ENCODE assay signal across 20 cellular contexts in the genomic region with DNA sequence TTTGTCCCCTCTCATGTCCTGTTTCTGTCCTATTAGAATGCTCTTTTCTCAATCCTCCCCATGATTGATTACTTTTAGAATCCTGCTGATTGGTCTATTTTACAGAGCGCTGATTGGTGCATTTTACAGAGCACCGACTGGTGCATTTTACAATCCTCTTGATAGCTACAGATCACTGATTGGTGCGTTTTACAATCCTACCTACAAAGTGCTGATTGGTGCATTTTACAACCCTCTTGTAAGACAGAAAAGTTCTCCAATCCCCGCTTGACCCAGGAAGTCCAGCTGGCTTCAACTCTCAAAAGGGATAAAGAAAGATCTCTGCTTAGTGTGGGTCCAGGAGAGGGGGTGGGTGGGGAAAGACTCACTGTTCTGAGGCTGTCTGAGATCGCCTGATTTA.
DNase-seq lines count a peak whose midpoint lies in the region; ATAC-seq, FAIRE-seq and TF ChIP-seq lines count a peak whose summit lies in the region.
"Had no signal": no experiment of that assay in that cellular context is flagged by ENCODE, and none has a peak within 500 bp of the region (broad histone marks: within the 10 kb centered on the region; RNA-seq: fewer than 3 reads in every experiment).

No MANE protein-coding gene starts in this region.

- H3K36me3 ChIP-seq in K562 (ENCODE audit: control insufficient read depth, insufficient read depth, low read length): no peaks in the 10 kb centered on the region
- H3K36me3 ChIP-seq: BLaER1 treated with 17β-estradiol and CSF1 and Interleukin-3, amounts not matched to agents 10 nM and 100 nM had no signal

- TF ChIP-seq CTCF in A549 (IDR thresholded peaks at IDR 0.05): no peak
- no peak for TF ChIP-seq CTCF in K562 (IDR thresholded peaks at IDR 0.05 in 2 of 3, conservative IDR thresholded peaks at IDR 0.05 in 1 of 3; ENCODE audit: insufficient read depth in 2 of 3, low read depth in 1 of 3, low read length in 3 of 3)
- TF ChIP-seq CTCF in dorsolateral prefrontal cortex (IDR thresholded peaks at IDR 0.05 in 54 of 56, conservative IDR thresholded peaks at IDR 0.05 in 2 of 56; ENCODE audit: low read depth in 1 of 56, partially characterized antibody in 56 of 56): no peak

- ATAC-seq in A549 (no peak), K562 (no peak)
- ATAC-seq: CD8-positive, alpha-beta T cell had no signal

- no peak for DNase-seq in activated naive CD4-positive, alpha-beta T cell treated with anti-CD3 and anti-CD28 coated beads for 36 hours
- DNase-seq in A549 (ENCODE audit: low read depth in 1 of 2, low spot score in 1 of 2) (no peak), K562 (ENCODE audit: extremely low read depth in 1 of 4, low spot score in 3 of 4) (no peak), dorsolateral prefrontal cortex (no peak)
- DNase-seq: AML-193; Caco-2; Calu3; CD4-positive, alpha-beta T cell; CD8-positive, alpha-beta T cell; DMS79 treated with DMSO at 0.1 percent for 48 hours; GF-D8 had no signal

- H3K27me3 ChIP-seq in K562 (ENCODE audit: control insufficient read depth in 2 of 2, insufficient read depth in 2 of 2, low read length in 2 of 2) (no peaks in the 10 kb centered on the region; a peak in 1 of 5 replicates), dorsolateral prefrontal cortex (no peaks in the 10 kb centered on the region)
- H3K27me3 ChIP-seq: BLaER1 treated with 17β-estradiol and CSF1 and Interleukin-3, amounts not matched to agents 10 nM and 100 nM had no signal

- TF ChIP-seq POLR2A in A549 (IDR thresholded peaks at IDR 0.05; ENCODE audit: low read length) (no peak), K562 (conservative IDR thresholded peaks at IDR 0.05) (no peak)

- no TSS peak for BruUV-seq in K562 (replicated peaks; lab: Mats Ljungman, UMichigan)

- no peaks in the 10 kb centered on the region for H3K79me2 ChIP-seq in K562 (ENCODE audit: control insufficient read depth, insufficient read depth, low read length)

- no peak overlapping the region for H3K4me3 Mint-ChIP-seq in activated naive CD4-positive, alpha-beta T cell treated with anti-CD3 and anti-CD28 coated beads, Interleukin-2, amount 50 U/mL, for 24 hours
- no peak overlapping the region for H3K4me3 Mint-ChIP-seq in activated naive CD4-positive, alpha-beta T cell treated with anti-CD3 and anti-CD28 coated beads for 36 hours
- H3K4me3 Mint-ChIP-seq: B cell; CD4-positive, alpha-beta T cell; CD8-positive, alpha-beta T cell had no signal

- H3K27me3 Mint-ChIP-seq in activated naive CD4-positive, alpha-beta T cell treated with anti-CD3 and anti-CD28 coated beads, Interleukin-2, amount 50 U/mL, for 24 hours: peaks cover 8% of the 10 kb centered on the region
- peaks cover 4% of the 10 kb centered on the region for H3K27me3 Mint-ChIP-seq in activated naive CD4-positive, alpha-beta T cell treated with anti-CD3 and anti-CD28 coated beads for 36 hours (ENCODE audit: low read depth)
- H3K27me3 Mint-ChIP-seq: B cell had no signal

- peaks cover 35% of the 10 kb centered on the region for H3K9me3 ChIP-seq in A549
- H3K9me3 ChIP-seq in K562 (replicated peaks; ENCODE audit: control insufficient read depth, insufficient read depth, low read depth, low read length): no peaks in the 10 kb centered on the region; the same call in 1 of the 2 replicates

- H3K9ac ChIP-seq in K562 (ENCODE audit: insufficient read depth in 1 of 2, low read depth in 2 of 2, low read length in 2 of 2): no peak overlapping the region
- H3K9ac ChIP-seq: BLaER1 treated with 17β-estradiol and CSF1 and Interleukin-3, amounts not matched to agents 10 nM and 100 nM had no signal

- in situ Hi-C loops in K562 (cut with MboI): no loop called here

- CTCF ChIA-PET in activated naive CD4-positive, alpha-beta T cell treated with anti-CD3 and anti-CD28 coated beads for 36 hours (lab: Charles Lee): no interaction called here
- CTCF ChIA-PET in A549 (lab: Yijun Ruan, JAX): interaction anchor here (1.2 to 2.0 kb wide), 5 partner anchors 17 to 223 kb away, joined by 3 to 6 read pairs (median 4); no protein-coding TSS in a partner anchor
- CTCF ChIA-PET in K562 (lab: Yijun Ruan, JAX; ENCODE audit: low intra/inter-chr PET ratio): no interaction called here

- no peak overlapping the region for H3K4me3 ChIP-seq in A549
- no peak overlapping the region for H3K4me3 ChIP-seq in K562
- no peak overlapping the region for H3K4me3 ChIP-seq in dorsolateral prefrontal cortex
- H3K4me3 ChIP-seq: BLaER1 treated with 17β-estradiol and CSF1 and Interleukin-3, amounts not matched to agents 10 nM and 100 nM had no signal

- WGBS in A549 (ENCODE audit: missing lambda C conversion rate): 13% methylated on average over 5 of the region's 5 CpGs
- WGBS in K562 (ENCODE audit: insufficient coverage, low coverage, missing lambda C conversion rate): 4% methylated on average over 5 of the region's 5 CpGs

- peak overlapping the region; percentile 69 for H3K27ac Mint-ChIP-seq in activated naive CD4-positive, alpha-beta T cell treated with anti-CD3 and anti-CD28 coated beads, Interleukin-2, amount 50 U/mL, for 24 hours
- no peak overlapping the region for H3K27ac Mint-ChIP-seq in activated naive CD4-positive, alpha-beta T cell treated with anti-CD3 and anti-CD28 coated beads for 36 hours
- H3K27ac Mint-ChIP-seq: B cell; CD4-positive, alpha-beta T cell; CD8-positive, alpha-beta T cell had no signal

- H4K20me1 ChIP-seq in K562 (replicated peaks; ENCODE audit: control insufficient read depth, insufficient read depth, low read length): no peaks in the 10 kb centered on the region
- H4K20me1 ChIP-seq: BLaER1 treated with 17β-estradiol and CSF1 and Interleukin-3, amounts not matched to agents 10 nM and 100 nM had no signal

- no peaks in the 10 kb centered on the region for H3K9me3 Mint-ChIP-seq in activated naive CD4-positive, alpha-beta T cell treated with anti-CD3 and anti-CD28 coated beads, Interleukin-2, amount 50 U/mL, for 24 hours
- peaks cover 7% of the 10 kb centered on the region for H3K9me3 Mint-ChIP-seq in activated naive CD4-positive, alpha-beta T cell treated with anti-CD3 and anti-CD28 coated beads for 36 hours

- POLR2A ChIA-PET in A549 (lab: Yijun Ruan, JAX) (no interaction called here), K562 (lab: Yijun Ruan, JAX) (interaction anchor here (0.7 to 1.0 kb wide), 3 partner anchors 11 to 32 kb away, joined by 3 read pairs; no protein-coding TSS in a partner anchor)

- no peak for TF ChIP-seq EP300 in A549 (IDR thresholded peaks at IDR 0.05)
- no peak for TF ChIP-seq EP300 in K562 (IDR thresholded peaks at IDR 0.05; ENCODE audit: low read length)

- no peaks in the 10 kb centered on the region for H3K4me1 Mint-ChIP-seq in activated naive CD4-positive, alpha-beta T cell treated with anti-CD3 and anti-CD28 coated beads, Interleukin-2, amount 50 U/mL, for 24 hours
- no peaks in the 10 kb centered on the region for H3K4me1 Mint-ChIP-seq in activated naive CD4-positive, alpha-beta T cell treated with anti-CD3 and anti-CD28 coated beads for 36 hours (ENCODE audit: low read depth)
- H3K4me1 Mint-ChIP-seq: B cell had no signal

- no peak for FAIRE-seq in A549 (lab: Jason Lieb, UNC)
- no peak for FAIRE-seq in K562 (lab: Jason Lieb, UNC)
- FAIRE-seq: D721Med, G401.6, GM12891, GM19239 had no signal

- TF ChIP-seq RAD21 in A549 (conservative IDR thresholded peaks at IDR 0.05 in 1 of 2, IDR thresholded peaks at IDR 0.05 in 1 of 2) (no peak), K562 (CRISPR knock-in tag; conservative IDR thresholded peaks at IDR 0.05 in 1 of 2, IDR thresholded peaks at IDR 0.05 in 1 of 2) (no peak)

- intact Hi-C loops in activated naive CD4-positive, alpha-beta T cell treated with anti-CD3 and anti-CD28 coated beads for 36 hours (cut with micrococcal nuclease): no loop called here
- intact Hi-C loops in K562 (cut with micrococcal nuclease) (no loop called here), dorsolateral prefrontal cortex (cut with DNase I) (no loop called here)

- H3K9me1 ChIP-seq in K562 (ENCODE audit: control insufficient read depth, insufficient read depth, low read length): no peaks in the 10 kb centered on the region

- H3K36me3 Mint-ChIP-seq in activated naive CD4-positive, alpha-beta T cell treated with anti-CD3 and anti-CD28 coated beads, Interleukin-2, amount 50 U/mL, for 24 hours: no peaks in the 10 kb centered on the region
- no peaks in the 10 kb centered on the region for H3K36me3 Mint-ChIP-seq in activated naive CD4-positive, alpha-beta T cell treated with anti-CD3 and anti-CD28 coated beads for 36 hours (ENCODE audit: low read depth)
- H3K36me3 Mint-ChIP-seq: CD8-positive, alpha-beta T cell had no signal

- H3K4me2 ChIP-seq in A549: no peak overlapping the region
- no peak overlapping the region for H3K4me2 ChIP-seq in K562 (ENCODE audit: insufficient read depth, low read length)
- H3K4me2 ChIP-seq: BLaER1 treated with 17β-estradiol and CSF1 and Interleukin-3, amounts not matched to agents 10 nM and 100 nM had no signal

- H2AFZ ChIP-seq in K562 (ENCODE audit: low read depth, low read length): no peak overlapping the region

- H3K4me1 ChIP-seq in A549 (no peaks in the 10 kb centered on the region), K562 (replicated peaks in 1 of 2; ENCODE audit: control insufficient read depth in 2 of 2, insufficient read depth in 2 of 2, low read length in 2 of 2) (no peaks in the 10 kb centered on the region)
- H3K4me1 ChIP-seq: BLaER1 treated with 17β-estradiol and CSF1 and Interleukin-3, amounts not matched to agents 10 nM and 100 nM; Caco-2 had no signal

- H3K27ac ChIP-seq in A549 (no peak overlapping the region), K562 (ENCODE audit: extremely low read depth, low read depth, low read length) (no peak overlapping the region), dorsolateral prefrontal cortex (no peak overlapping the region)
- H3K27ac ChIP-seq: 22Rv1; BLaER1 treated with 17β-estradiol and CSF1 and Interleukin-3, amounts not matched to agents 10 nM and 100 nM; C4-2B had no signal

TF ChIP-seq in A549, 52 proteins besides CTCF, POLR2A, EP300 and RAD21:
- TF ChIP-seq MAFK (IDR thresholded peaks at IDR 0.05; ENCODE audit: partially characterized antibody) (peak; percentile 66), TP53 (CRISPR knock-in tag; IDR thresholded peaks at IDR 0.05) (no peak)

TF ChIP-seq in K562, 482 proteins besides CTCF, POLR2A, EP300 and RAD21 (continues in another document):
- TF ChIP-seq C11orf30 (IDR thresholded peaks at IDR 0.05; ENCODE audit: low read depth) (peak; percentile 45; the same call in 1 of the 2 replicates), ZNF561 (CRISPR knock-in tag; conservative IDR thresholded peaks at IDR 0.05) (no peak), MAFG (tag; conservative IDR thresholded peaks at IDR 0.05) (0 out of 2 replicates have a peak, but pooled peaks have one; percentile 11), ZNF316 (IDR thresholded peaks at IDR 0.05) (peak; percentile 73), ZC3H4 (CRISPR knock-in tag; IDR thresholded peaks at IDR 0.05; ENCODE audit: borderline replicate concordance) (no peak)
